In genomic region chr17:40327244-40327666, GRCh38 we compare ENCODE assay signal across 11 cellular contexts. TPM values are rescaled to one million over a fixed set of nuclear protein-coding genes. Genes with fewer than 3 reads are reported as not detected.
DNase-seq lines count a peak whose midpoint lies in the region; ATAC-seq, FAIRE-seq and TF ChIP-seq lines count a peak whose summit lies in the region.
"Had no signal": no experiment of that assay in that cellular context is flagged by ENCODE, and none has a peak within 500 bp of the region (broad histone marks: within the 10 kb centered on the region; RNA-seq: fewer than 3 reads in every experiment).

No MANE protein-coding gene starts in this region.

- POLR2A ChIA-PET in GM10248 (lab: Yijun Ruan, JAX), result no interaction called here

- H3K14ac ChIP-seq in mesenchymal stem cell (ENCODE audit: low read length in 2 of 2), result peak overlapping the region in 1 of 2 experiments; percentile 66

- no peak overlapping the region for H2AFZ ChIP-seq in mesenchymal stem cell (ENCODE audit: low read depth, low read length)

- H3K36me3 ChIP-seq in mesenchymal stem cell (ENCODE audit: control insufficient read depth in 1 of 2, insufficient read depth in 2 of 2, low read depth in 1 of 2, low read length in 2 of 2) (peaks cover 9 to 23% of the 10 kb centered on the region in 2 experiments), thyroid gland (no peaks in the 10 kb centered on the region)

- H3K4me3 ChIP-seq in mesenchymal stem cell (ENCODE audit: insufficient read depth in 1 of 2, low read depth in 1 of 2, low read length in 2 of 2), result peak overlapping the region in 1 of 2 experiments; percentile 65
- no peak overlapping the region for H3K4me3 ChIP-seq in thyroid gland (replicated peaks in 1 of 3)
- H3K4me3 ChIP-seq in lower leg skin (ENCODE audit: low read depth, poor library complexity, severe bottlenecking), result no peak overlapping the region
- H3K4me3 ChIP-seq: SJSA1 had no signal

- H3K27ac ChIP-seq in mesenchymal stem cell (ENCODE audit: low read length, poor library complexity, severe bottlenecking), result no peak overlapping the region
- H3K27ac ChIP-seq in thyroid gland, result peak overlapping the region in 2 of 3 donors; percentile 93 to 96
- H3K27ac ChIP-seq: SJSA1 had no signal

- H4K91ac ChIP-seq in mesenchymal stem cell (ENCODE audit: low read length), result no peak overlapping the region

- H3K27ac Mint-ChIP-seq in activated T-cell treated with anti-CD3 and anti-CD28 coated beads, Interleukin-2, amount 50 U/mL, for 72 hours, result peak overlapping the region; percentile 92
- H3K27ac Mint-ChIP-seq in activated naive CD8-positive, alpha-beta T cell treated with anti-CD3 and anti-CD28 coated beads for 36 hours, result peak overlapping the region; percentile 99

- H3K4me1 Mint-ChIP-seq in activated T-cell treated with anti-CD3 and anti-CD28 coated beads, Interleukin-2, amount 50 U/mL, for 72 hours (ENCODE audit: low read depth), result peaks cover 94% of the 10 kb centered on the region
- peaks cover 87% of the 10 kb centered on the region for H3K4me1 Mint-ChIP-seq in activated naive CD8-positive, alpha-beta T cell treated with anti-CD3 and anti-CD28 coated beads for 36 hours

- ATAC-seq in activated T-cell treated with anti-CD3 and anti-CD28 coated beads, Interleukin-2, amount 50 U/mL, for 72 hours (replicated peaks in 1 of 2), result no peak

- peak overlapping the region in 1 of 2 experiments; percentile 34 for H3K18ac ChIP-seq in mesenchymal stem cell (ENCODE audit: low read depth in 1 of 2, low read length in 2 of 2)

- peaks cover under 1 to 5% of the 10 kb centered on the region in 2 donors for H3K36me3 Mint-ChIP-seq in activated T-cell treated with anti-CD3 and anti-CD28 coated beads, Interleukin-2, amount 50 U/mL, for 72 hours (ENCODE audit: insufficient read depth in 2 of 2)
- peaks cover 22% of the 10 kb centered on the region for H3K36me3 Mint-ChIP-seq in activated naive CD8-positive, alpha-beta T cell treated with anti-CD3 and anti-CD28 coated beads for 36 hours

- no peak overlapping the region for H2BK15ac ChIP-seq in mesenchymal stem cell (ENCODE audit: low read depth, poor library complexity, severe bottlenecking)

- H3K4me3 Mint-ChIP-seq in activated T-cell treated with anti-CD3 and anti-CD28 coated beads, Interleukin-2, amount 50 U/mL, for 72 hours, result peak overlapping the region; percentile 91 to 97
- H3K4me3 Mint-ChIP-seq in activated naive CD8-positive, alpha-beta T cell treated with anti-CD3 and anti-CD28 coated beads for 36 hours, result peak overlapping the region; percentile 73

- peak overlapping the region; percentile 53 for H3K9ac ChIP-seq in mesenchymal stem cell (ENCODE audit: low read length)

- H3K27me3 Mint-ChIP-seq in activated T-cell treated with anti-CD3 and anti-CD28 coated beads, Interleukin-2, amount 50 U/mL, for 72 hours (ENCODE audit: low read depth), result no peaks in the 10 kb centered on the region
- H3K27me3 Mint-ChIP-seq in activated naive CD8-positive, alpha-beta T cell treated with anti-CD3 and anti-CD28 coated beads for 36 hours, result no peaks in the 10 kb centered on the region

- H2AK5ac ChIP-seq in mesenchymal stem cell (ENCODE audit: low read length, severe bottlenecking), result no peak overlapping the region

- H2BK120ac ChIP-seq in mesenchymal stem cell (ENCODE audit: low read depth, low read length), result no peak overlapping the region

- H3K9me3 Mint-ChIP-seq in activated T-cell treated with anti-CD3 and anti-CD28 coated beads, Interleukin-2, amount 50 U/mL, for 72 hours, result no peaks in the 10 kb centered on the region
- H3K9me3 Mint-ChIP-seq in activated naive CD8-positive, alpha-beta T cell treated with anti-CD3 and anti-CD28 coated beads for 36 hours, result no peaks in the 10 kb centered on the region

- peak overlapping the region in 1 of 2 experiments; percentile 1 for H3K4ac ChIP-seq in mesenchymal stem cell (ENCODE audit: low read depth in 1 of 2, low read length in 2 of 2)

- H3K4me1 ChIP-seq in mesenchymal stem cell (ENCODE audit: control insufficient read depth, insufficient read depth, low read depth, low read length) (peaks cover 66% of the 10 kb centered on the region), thyroid gland (peaks cover 87 to 100% of the 10 kb centered on the region in 2 donors)

- no peak for DNase-seq in activated T-cell treated with anti-CD3 and anti-CD28 coated beads, Interleukin-2, amount 50 U/mL, for 72 hours
- DNase-seq in activated T-cell treated with anti-CD3 and anti-CD28 coated beads, Interleukin-2, amount 50 U/mL, for 1 hour, result no peak
- no peak for DNase-seq in activated naive CD8-positive, alpha-beta T cell treated with anti-CD3 and anti-CD28 coated beads for 36 hours
- DNase-seq in mesenchymal stem cell (no peak), thyroid gland (no peak), GM10248 (ENCODE audit: extremely low spot score) (no peak), lower leg skin (ENCODE audit: low spot score in 2 of 2) (no peak), HTR-8/SVneo (ENCODE audit: insufficient read length, low spot score) (no peak)

- peaks cover 26% of the 10 kb centered on the region for H3K79me1 ChIP-seq in mesenchymal stem cell (replicated peaks; ENCODE audit: low read length, poor library complexity, severe bottlenecking)

- no peak overlapping the region for H2BK5ac ChIP-seq in mesenchymal stem cell (ENCODE audit: low read depth, low read length, poor library complexity, severe bottlenecking)

- H3K9me3 ChIP-seq in mesenchymal stem cell (ENCODE audit: control insufficient read depth, low read length) (no peaks in the 10 kb centered on the region), thyroid gland (no peaks in the 10 kb centered on the region)
- H3K9me3 ChIP-seq: SJSA1 had no signal

- WGBS in mesenchymal stem cell, result 92% methylated on average over 3 of the region's 3 CpGs
- 81 to 89% methylated on average over 3 of the region's 3 CpGs for WGBS in thyroid gland, 2 donors
- WGBS in lower leg skin, 2 donors, result 68 to 89% methylated on average over 2 to 3 of the region's 3 CpGs

- no peak for TF ChIP-seq POLR2A in thyroid gland (IDR thresholded peaks at IDR 0.05)
- TF ChIP-seq POLR2A in lower leg skin (IDR thresholded peaks at IDR 0.05), result no peak

- no peak overlapping the region for H3K4me2 ChIP-seq in mesenchymal stem cell (ENCODE audit: low read length, poor library complexity, severe bottlenecking)

- peak overlapping the region in 1 of 2 experiments; percentile 85 for H3K23ac ChIP-seq in mesenchymal stem cell (ENCODE audit: low read length in 2 of 2)

- intact Hi-C loops in thyroid gland (cut with DNase I), result no loop called here
- intact Hi-C loops in lower leg skin (cut with DNase I; ENCODE audit: low total_unique reads), result no loop called here

- CTCF ChIA-PET in GM10248 (lab: Yijun Ruan, JAX), result interaction anchor here (0.9 to 6.9 kb wide), 9 partner anchors 11 to 233 kb away, joined by 3 to 50 read pairs (median 6); no protein-coding TSS in a partner anchor

- H3K27me3 ChIP-seq in mesenchymal stem cell (ENCODE audit: control insufficient read depth in 1 of 2, insufficient read depth in 1 of 2, low read length in 2 of 2), result no peaks in the 10 kb centered on the region
- no peaks in the 10 kb centered on the region for H3K27me3 ChIP-seq in thyroid gland
- H3K27me3 ChIP-seq: SJSA1 had no signal

- TF ChIP-seq CTCF in thyroid gland (IDR thresholded peaks at IDR 0.05) (no peak), GM10248 (IDR thresholded peaks at IDR 0.05; ENCODE audit: control extremely low read depth, extremely low read depth, low read depth, missing control alignments) (no peak), lower leg skin (IDR thresholded peaks at IDR 0.05) (no peak)

- H4K8ac ChIP-seq in mesenchymal stem cell (ENCODE audit: low read length), result no peak overlapping the region

- peak overlapping the region in 1 of 2 experiments; percentile 37 for H2BK12ac ChIP-seq in mesenchymal stem cell (ENCODE audit: low read length in 2 of 2)

- no peak for FAIRE-seq in HTR-8/SVneo (lab: Jason Lieb, UNC)
- FAIRE-seq: GM19239 had no signal

RNA-seq across cellular contexts. Expression of gene RARA, which starts 18.3 kb away (rescaled TPM):
- 10 to 100 TPM; 33.4 to 45.2 TPM for total RNA-seq in activated T-cell treated with anti-CD3 and anti-CD28 coated beads, Interleukin-2, amount 50 U/mL, for 72 hours
- 10 to 100 TPM; 31.2 to 33.3 TPM for total RNA-seq in activated naive CD8-positive, alpha-beta T cell treated with anti-CD3 and anti-CD28 coated beads for 36 hours
- 32.6 TPM for polyA plus RNA-seq in mesenchymal stem cell (2013, experiment 1 of 2)
- polyA plus RNA-seq in mesenchymal stem cell (2013, experiment 2 of 2), result 32.1 TPM
- total RNA-seq in thyroid gland (10 to 100 TPM; 20.0 to 60.9 (median 35.2) TPM), lower leg skin (10 to 100 TPM; 18.1 to 38.0 (median 25.2) TPM)

RNA-seq across cellular contexts. Expression of gene GJD3, which starts 37.3 kb away (rescaled TPM):
- total RNA-seq in activated T-cell treated with anti-CD3 and anti-CD28 coated beads, Interleukin-2, amount 50 U/mL, for 72 hours, result not detected
- not detected for total RNA-seq in activated naive CD8-positive, alpha-beta T cell treated with anti-CD3 and anti-CD28 coated beads for 36 hours
- polyA plus RNA-seq in mesenchymal stem cell (2013, experiment 1 of 2), result 0.44 TPM
- 0.29 TPM for polyA plus RNA-seq in mesenchymal stem cell (2013, experiment 2 of 2)
- 1 to 10 TPM; 1.6 to 3.4 (median 1.7) TPM for total RNA-seq in thyroid gland
- not detected for total RNA-seq in lower leg skin
- total RNA-seq: HT1080, SJSA1 had no signal

RNA-seq across cellular contexts. Expression of gene CDC6, which starts 39.6 kb away (rescaled TPM):
- 10 to 100 TPM; 86.2 to 92.6 TPM for total RNA-seq in activated T-cell treated with anti-CD3 and anti-CD28 coated beads, Interleukin-2, amount 50 U/mL, for 72 hours
- total RNA-seq in activated naive CD8-positive, alpha-beta T cell treated with anti-CD3 and anti-CD28 coated beads for 36 hours, result 100 to 1,000 TPM; 144 to 149 TPM
- 8.5 TPM for polyA plus RNA-seq in mesenchymal stem cell (2013, experiment 1 of 2)
- 9.1 TPM for polyA plus RNA-seq in mesenchymal stem cell (2013, experiment 2 of 2)
- total RNA-seq in thyroid gland, result 1 to 10 TPM in 1 of 4 donors, under 1 TPM in 3; 0.63 to 5.2 (median 0.79) TPM
- 1 to 10 TPM in 2 of 4 donors, under 1 TPM in 2; 0.42 to 1.6 (median 1.0) TPM for total RNA-seq in lower leg skin

Comparison
In these comparisons a context has a peak if more than half of its experiments do, and no peak if none do; other contexts are left out.
1. RNA of gene CDC6, which starts 39.6 kb away (total RNA-seq): 144 to 149 TPM in activated naive CD8-positive, alpha-beta T cell treated with anti-CD3 and anti-CD28 coated beads for 36 hours and 86.2 to 92.6 TPM in activated T-cell treated with anti-CD3 and anti-CD28 coated beads, Interleukin-2, amount 50 U/mL, for 72 hours; 0.42 to 1.6 TPM in lower leg skin and 0.63 to 5.2 TPM in thyroid gland; every median in the first group is over 10 times any median in the second.